Comparison of ENCODE assay signal across 10 cellular contexts in the genomic region with DNA sequence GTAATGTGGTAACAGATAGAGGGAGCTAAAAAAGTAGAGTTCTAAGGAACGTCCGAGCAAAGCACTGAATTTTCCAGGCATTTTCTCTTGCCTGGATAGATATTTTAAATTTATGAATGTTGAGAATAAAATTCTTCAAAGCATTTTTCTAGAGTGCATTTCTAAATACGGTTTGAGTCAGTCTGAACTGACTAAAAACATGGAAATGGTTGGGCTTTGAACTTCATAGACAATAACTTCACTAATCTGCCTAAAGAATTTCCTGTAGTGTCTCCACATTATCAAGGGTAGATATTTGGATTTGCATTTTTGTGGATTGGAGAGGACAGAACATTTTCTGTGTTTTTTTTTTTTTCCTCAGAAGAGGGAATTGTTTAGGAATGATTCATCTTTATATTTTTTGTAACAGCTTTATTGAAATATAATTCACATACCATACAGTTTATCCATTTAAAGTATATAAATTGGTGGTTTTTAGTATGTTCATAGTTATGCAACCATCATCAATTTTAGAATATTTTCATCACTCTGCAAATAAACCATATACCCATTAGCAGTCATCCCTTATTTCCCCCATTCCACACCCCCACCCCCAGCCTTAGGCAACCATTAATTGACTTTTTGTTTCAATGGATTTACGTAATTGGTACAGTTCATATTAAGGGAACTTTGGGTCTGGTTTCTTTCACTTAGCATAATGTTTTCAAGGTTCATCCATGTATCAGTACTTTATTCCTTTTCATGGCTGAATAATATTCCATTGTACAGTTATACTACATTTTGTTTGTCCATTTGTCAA. TPM values are rescaled to one million over a fixed set of nuclear protein-coding genes. Genes with fewer than 3 reads are reported as not detected.
DNase-seq lines count a peak whose midpoint lies in the region; ATAC-seq and TF ChIP-seq lines count a peak whose summit lies in the region.
"Had no signal": no experiment of that assay in that cellular context is flagged by ENCODE, and none has a peak within 500 bp of the region (broad histone marks: within the 10 kb centered on the region; RNA-seq: fewer than 3 reads in every experiment).

No MANE protein-coding gene starts in this region.

- ATAC-seq in memory B cell (ENCODE audit: low read depth) (no peak), GM19452 (IDR thresholded peaks at IDR 0.05; ENCODE audit: unreplicated experiment) (no peak), GM18873 (IDR thresholded peaks at IDR 0.05; ENCODE audit: low FRiP score, unreplicated experiment) (no peak)

- H3K4me1 Mint-ChIP-seq in memory B cell, result peaks cover 47% of the 10 kb centered on the region

- no peaks in the 10 kb centered on the region for H3K9me3 Mint-ChIP-seq in memory B cell

- H3K36me3 Mint-ChIP-seq in memory B cell, result peaks cover 10% of the 10 kb centered on the region

- no peak overlapping the region for H3K4me3 Mint-ChIP-seq in memory B cell

- peak overlapping the region; percentile 90 for H3K27ac Mint-ChIP-seq in memory B cell

- no peak for TF ChIP-seq CTCF in cardiac fibroblast (IDR thresholded peaks at IDR 0.05; ENCODE audit: low read depth, low read length)

- no peaks in the 10 kb centered on the region for H3K27me3 Mint-ChIP-seq in memory B cell

- H3K4me3 ChIP-seq in cardiac fibroblast (replicated peaks in 1 of 2; ENCODE audit: low read depth in 2 of 2, low read length in 2 of 2), result peak overlapping the region in 1 of 2 donors; percentile 3

- DNase-seq in A172 (ENCODE audit: low spot score) (peak; percentile 63), HS-5 (ENCODE audit: low read depth) (peak; percentile 84), cardiac fibroblast (ENCODE audit: low read depth in 2 of 2) (peak; percentile 91 to 92), memory B cell (ENCODE audit: low spot score in 2 of 2) (no peak), HUDEP-2 (lab: John Stamatoyannopoulos, UW; ENCODE audit: unreplicated experiment in 76 of 76) (no peak), SKM-1 (lab: John Stamatoyannopoulos, UW; ENCODE audit: unreplicated experiment) (no peak)
- DNase-seq: head of caudate nucleus, MM.1S had no signal

RNA-seq across cellular contexts. Expression of a gene that starts 20.7 kb away (rescaled TPM):
- 9.2 and 10.7 TPM in 2 replicates for total RNA-seq in A172 (2014; rRNA removed; shearing (Covaris generic))

Comparison
In these comparisons a context has a peak if more than half of its experiments do, and no peak if none do; other contexts are left out.
1. DNase-seq: peak in A172 (single experiment), HS-5 (single experiment) and cardiac fibroblast (2 of 2); none in memory B cell (0 of 2), HUDEP-2 (0 of 76) and SKM-1 (single experiment).